Comparison of ENCODE assay signal across 11 cellular contexts in genomic region chr12:104865080-104865479, GRCh38.
DNase-seq lines count a peak whose midpoint lies in the region; ATAC-seq and TF ChIP-seq lines count a peak whose summit lies in the region.
"Had no signal": no experiment of that assay in that cellular context is flagged by ENCODE, and none has a peak within 500 bp of the region (broad histone marks: within the 10 kb centered on the region; RNA-seq: fewer than 3 reads in every experiment).

No MANE protein-coding gene starts in this region.

- TF ChIP-seq CTCF in GM13977 (IDR thresholded peaks at IDR 0.05; ENCODE audit: extremely low read depth, insufficient read depth, missing control alignments) (no peak), body of pancreas (IDR thresholded peaks at IDR 0.05) (no peak)

- in situ Hi-C loops in GM13977 (cut with MboI; ENCODE audit: low pct_unique_long_range_greater_than_20kb, low sequenced_read_pairs, unreplicated experiment): loop anchor here (25.0 kb wide), 1 partner anchor 653 kb away; the partner anchor contains the start of gene TXNRD1

- 59 to 92% methylated on average over 1 of the region's 1 CpG for WGBS in body of pancreas, 2 donors

- no peak overlapping the region for H3K27ac ChIP-seq in body of pancreas

- intact Hi-C loops in body of pancreas (cut with DNase I): no loop called here

- DNase-seq in GM13977 (ENCODE audit: low spot score) (peak; percentile 23), foreskin melanocyte (peak; percentile 56), GM19240 (ENCODE audit: insufficient read length, low spot score) (no peak), GF-D8 (lab: John Stamatoyannopoulos, UW) (no peak), body of pancreas (no peak)
- DNase-seq in effector CD8-positive, alpha-beta T cell (lab: John Stamatoyannopoulos, UW): no peak
- DNase-seq: activated B cell treated with CpG ODN at 0.5 μM for 24 hours, heart right ventricle, NCI-H1417 had no signal

- no peak overlapping the region for H3K4me3 ChIP-seq in body of pancreas
- H3K4me3 ChIP-seq: heart right ventricle had no signal

- ATAC-seq in GM21360 (IDR thresholded peaks at IDR 0.05; ENCODE audit: unreplicated experiment) (peak; percentile 72), HG03442 (IDR thresholded peaks at IDR 0.05; ENCODE audit: unreplicated experiment) (peak; percentile 81), body of pancreas (no peak)
- ATAC-seq: heart right ventricle had no signal

- peaks cover 35% of the 10 kb centered on the region for H3K4me1 ChIP-seq in body of pancreas

- TF ChIP-seq POLR2A in body of pancreas (IDR thresholded peaks at IDR 0.05): no peak

- H3K9me3 ChIP-seq in body of pancreas: no peaks in the 10 kb centered on the region
- H3K9me3 ChIP-seq: heart right ventricle had no signal

- peaks cover 0 to 4% of the 10 kb centered on the region in 2 donors for H3K36me3 ChIP-seq in body of pancreas (replicated peaks in 1 of 2; ENCODE audit: insufficient read depth in 1 of 2, low read depth in 2 of 2)
- H3K36me3 ChIP-seq: heart right ventricle had no signal

- H3K27me3 ChIP-seq in body of pancreas: no peaks in the 10 kb centered on the region
- H3K27me3 ChIP-seq: heart right ventricle had no signal

Comparison
In these comparisons a context has a peak if more than half of its experiments do, and no peak if none do; other contexts are left out.
1. DNase-seq: peak in GM13977 (single experiment) and foreskin melanocyte (single experiment); none in effector CD8-positive, alpha-beta T cell (single experiment), GM19240 (single experiment), GF-D8 (single experiment) and body of pancreas (0 of 4).